Comparison of ENCODE assay signal across 11 cellular contexts in the genomic region with DNA sequence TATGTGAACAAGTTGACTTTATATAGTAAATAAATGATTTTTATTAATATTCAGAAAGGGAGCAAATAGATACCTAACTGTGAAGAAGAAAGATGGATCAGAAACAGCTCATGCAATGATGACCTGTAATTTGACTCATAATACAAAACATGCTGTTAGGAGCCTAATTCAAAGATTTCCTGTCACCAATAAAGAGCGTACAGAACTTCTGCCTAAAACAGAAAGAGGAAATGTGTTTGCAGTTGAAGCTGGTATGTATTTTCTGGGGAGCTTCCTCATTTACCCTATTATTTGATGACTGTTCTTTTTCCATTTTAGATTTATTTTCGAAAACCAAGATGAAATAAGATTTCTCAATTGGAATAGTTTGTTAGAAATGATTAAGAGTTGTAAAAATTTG. TPM values are rescaled to one million over a fixed set of nuclear protein-coding genes. Genes with fewer than 3 reads are reported as not detected.
DNase-seq lines count a peak whose midpoint lies in the region; ATAC-seq and TF ChIP-seq lines count a peak whose summit lies in the region.
"Had no signal": no experiment of that assay in that cellular context is flagged by ENCODE, and none has a peak within 500 bp of the region (broad histone marks: within the 10 kb centered on the region; RNA-seq: fewer than 3 reads in every experiment).

No MANE protein-coding gene starts in this region.

- H3K9me3 ChIP-seq in mucosa of descending colon = no peaks in the 10 kb centered on the region
- H3K9me3 ChIP-seq: left ventricle myocardium inferior, SJSA1 had no signal

- H3K27me3 Mint-ChIP-seq in GM23338 (ENCODE audit: insufficient read depth, low read depth, poor library complexity) = no peaks in the 10 kb centered on the region

- H3K27ac Mint-ChIP-seq in GM23338 = no peak overlapping the region

- no peaks in the 10 kb centered on the region for H3K27me3 ChIP-seq in GM23338 (ENCODE audit: insufficient read depth)
- H3K27me3 ChIP-seq: cardiac muscle cell, SJSA1 had no signal

- H4K20me1 ChIP-seq in GM23338 (replicated peaks; ENCODE audit: insufficient read depth) = no peaks in the 10 kb centered on the region

- no peak for TF ChIP-seq POLR2A in NB4 (IDR thresholded peaks at IDR 0.05; ENCODE audit: extremely low read depth, insufficient read length)

- intact Hi-C loops in mucosa of descending colon (cut with DNase I, micrococcal nuclease) = no loop called here
- intact Hi-C loops in posterior vena cava (cut with DNase I) = no loop called here

- peak; percentile 62 for ATAC-seq in GM18861 (IDR thresholded peaks at IDR 0.05; ENCODE audit: unreplicated experiment)
- peak; percentile 62 for ATAC-seq in HG02610 (IDR thresholded peaks at IDR 0.05; ENCODE audit: unreplicated experiment)
- ATAC-seq in mucosa of descending colon = peak; percentile 53
- ATAC-seq in GM23338 = no peak

- H3K36me3 Mint-ChIP-seq in GM23338 (ENCODE audit: low read depth) = peaks cover 25% of the 10 kb centered on the region; the same call in 2 of the 3 replicates

- no peaks in the 10 kb centered on the region for H3K9me3 Mint-ChIP-seq in GM23338

- peaks cover 8% of the 10 kb centered on the region for H3K79me2 ChIP-seq in GM23338 (replicated peaks; ENCODE audit: insufficient read depth)

- peaks cover 11% of the 10 kb centered on the region; the same call in 2 of the 3 replicates for H3K4me1 Mint-ChIP-seq in GM23338

- H3K4me1 ChIP-seq in mucosa of descending colon (ENCODE audit: low read depth) (no peaks in the 10 kb centered on the region), GM23338 (ENCODE audit: insufficient read depth) (peaks cover 16% of the 10 kb centered on the region)

- no peak overlapping the region for H3K4me2 ChIP-seq in GM23338

- H3K36me3 ChIP-seq in mucosa of descending colon (ENCODE audit: low read depth) (no peaks in the 10 kb centered on the region), GM23338 (ENCODE audit: insufficient read depth) (no peaks in the 10 kb centered on the region)

- H3K4me3 ChIP-seq in NB4 (ENCODE audit: low read depth, low read length) (no peak overlapping the region), mucosa of descending colon (no peak overlapping the region), GM23338 (no peak overlapping the region)
- H3K4me3 ChIP-seq: cardiac muscle cell, left ventricle myocardium inferior, SJSA1 had no signal

- H3K9me2 ChIP-seq in GM23338 (ENCODE audit: insufficient read depth) = no peaks in the 10 kb centered on the region

- no peak overlapping the region for H2AFZ ChIP-seq in GM23338

- no peak overlapping the region for H3K4me3 Mint-ChIP-seq in GM23338

- no peaks in the 10 kb centered on the region for H3F3A ChIP-seq in GM23338 (replicated peaks; ENCODE audit: low read depth)

- no peak overlapping the region for H3K27ac ChIP-seq in GM23338 (ENCODE audit: low read depth)
- H3K27ac ChIP-seq: cardiac muscle cell, left ventricle myocardium inferior, SJSA1 had no signal

- TF ChIP-seq CTCF in NB4 (IDR thresholded peaks at IDR 0.05; ENCODE audit: low read depth, low read length) = no peak
- no peak for TF ChIP-seq CTCF in mucosa of descending colon (IDR thresholded peaks at IDR 0.05)
- TF ChIP-seq CTCF in GM23338 (conservative IDR thresholded peaks at IDR 0.05; ENCODE audit: low read depth in 2 of 2) = no peak

- peak; percentile 68 for DNase-seq in NB4 (ENCODE audit: low read depth)
- no peak for DNase-seq in mucosa of descending colon
- DNase-seq in stimulated activated naive CD4-positive, alpha-beta T cell treated with Interleukin-2 at 50 U/mL for 16 hours (lab: John Stamatoyannopoulos, UW) = no peak
- no peak for DNase-seq in GM23338 (ENCODE audit: low spot score)
- no peak for DNase-seq in NCI-H1092 treated with DMSO at 0.1 percent for 48 hours (lab: John Stamatoyannopoulos, UW)
- no peak for DNase-seq in posterior vena cava (ENCODE audit: low spot score)
- DNase-seq: left ventricle myocardium inferior had no signal

TF ChIP-seq in GM23338, 12 proteins besides CTCF, POLR2A, EP300 and RAD21 (continues in another document):
- TF ChIP-seq NANOG (IDR thresholded peaks at IDR 0.05; ENCODE audit: borderline replicate concordance) = no peak
- TF ChIP-seq, protein P1, sequence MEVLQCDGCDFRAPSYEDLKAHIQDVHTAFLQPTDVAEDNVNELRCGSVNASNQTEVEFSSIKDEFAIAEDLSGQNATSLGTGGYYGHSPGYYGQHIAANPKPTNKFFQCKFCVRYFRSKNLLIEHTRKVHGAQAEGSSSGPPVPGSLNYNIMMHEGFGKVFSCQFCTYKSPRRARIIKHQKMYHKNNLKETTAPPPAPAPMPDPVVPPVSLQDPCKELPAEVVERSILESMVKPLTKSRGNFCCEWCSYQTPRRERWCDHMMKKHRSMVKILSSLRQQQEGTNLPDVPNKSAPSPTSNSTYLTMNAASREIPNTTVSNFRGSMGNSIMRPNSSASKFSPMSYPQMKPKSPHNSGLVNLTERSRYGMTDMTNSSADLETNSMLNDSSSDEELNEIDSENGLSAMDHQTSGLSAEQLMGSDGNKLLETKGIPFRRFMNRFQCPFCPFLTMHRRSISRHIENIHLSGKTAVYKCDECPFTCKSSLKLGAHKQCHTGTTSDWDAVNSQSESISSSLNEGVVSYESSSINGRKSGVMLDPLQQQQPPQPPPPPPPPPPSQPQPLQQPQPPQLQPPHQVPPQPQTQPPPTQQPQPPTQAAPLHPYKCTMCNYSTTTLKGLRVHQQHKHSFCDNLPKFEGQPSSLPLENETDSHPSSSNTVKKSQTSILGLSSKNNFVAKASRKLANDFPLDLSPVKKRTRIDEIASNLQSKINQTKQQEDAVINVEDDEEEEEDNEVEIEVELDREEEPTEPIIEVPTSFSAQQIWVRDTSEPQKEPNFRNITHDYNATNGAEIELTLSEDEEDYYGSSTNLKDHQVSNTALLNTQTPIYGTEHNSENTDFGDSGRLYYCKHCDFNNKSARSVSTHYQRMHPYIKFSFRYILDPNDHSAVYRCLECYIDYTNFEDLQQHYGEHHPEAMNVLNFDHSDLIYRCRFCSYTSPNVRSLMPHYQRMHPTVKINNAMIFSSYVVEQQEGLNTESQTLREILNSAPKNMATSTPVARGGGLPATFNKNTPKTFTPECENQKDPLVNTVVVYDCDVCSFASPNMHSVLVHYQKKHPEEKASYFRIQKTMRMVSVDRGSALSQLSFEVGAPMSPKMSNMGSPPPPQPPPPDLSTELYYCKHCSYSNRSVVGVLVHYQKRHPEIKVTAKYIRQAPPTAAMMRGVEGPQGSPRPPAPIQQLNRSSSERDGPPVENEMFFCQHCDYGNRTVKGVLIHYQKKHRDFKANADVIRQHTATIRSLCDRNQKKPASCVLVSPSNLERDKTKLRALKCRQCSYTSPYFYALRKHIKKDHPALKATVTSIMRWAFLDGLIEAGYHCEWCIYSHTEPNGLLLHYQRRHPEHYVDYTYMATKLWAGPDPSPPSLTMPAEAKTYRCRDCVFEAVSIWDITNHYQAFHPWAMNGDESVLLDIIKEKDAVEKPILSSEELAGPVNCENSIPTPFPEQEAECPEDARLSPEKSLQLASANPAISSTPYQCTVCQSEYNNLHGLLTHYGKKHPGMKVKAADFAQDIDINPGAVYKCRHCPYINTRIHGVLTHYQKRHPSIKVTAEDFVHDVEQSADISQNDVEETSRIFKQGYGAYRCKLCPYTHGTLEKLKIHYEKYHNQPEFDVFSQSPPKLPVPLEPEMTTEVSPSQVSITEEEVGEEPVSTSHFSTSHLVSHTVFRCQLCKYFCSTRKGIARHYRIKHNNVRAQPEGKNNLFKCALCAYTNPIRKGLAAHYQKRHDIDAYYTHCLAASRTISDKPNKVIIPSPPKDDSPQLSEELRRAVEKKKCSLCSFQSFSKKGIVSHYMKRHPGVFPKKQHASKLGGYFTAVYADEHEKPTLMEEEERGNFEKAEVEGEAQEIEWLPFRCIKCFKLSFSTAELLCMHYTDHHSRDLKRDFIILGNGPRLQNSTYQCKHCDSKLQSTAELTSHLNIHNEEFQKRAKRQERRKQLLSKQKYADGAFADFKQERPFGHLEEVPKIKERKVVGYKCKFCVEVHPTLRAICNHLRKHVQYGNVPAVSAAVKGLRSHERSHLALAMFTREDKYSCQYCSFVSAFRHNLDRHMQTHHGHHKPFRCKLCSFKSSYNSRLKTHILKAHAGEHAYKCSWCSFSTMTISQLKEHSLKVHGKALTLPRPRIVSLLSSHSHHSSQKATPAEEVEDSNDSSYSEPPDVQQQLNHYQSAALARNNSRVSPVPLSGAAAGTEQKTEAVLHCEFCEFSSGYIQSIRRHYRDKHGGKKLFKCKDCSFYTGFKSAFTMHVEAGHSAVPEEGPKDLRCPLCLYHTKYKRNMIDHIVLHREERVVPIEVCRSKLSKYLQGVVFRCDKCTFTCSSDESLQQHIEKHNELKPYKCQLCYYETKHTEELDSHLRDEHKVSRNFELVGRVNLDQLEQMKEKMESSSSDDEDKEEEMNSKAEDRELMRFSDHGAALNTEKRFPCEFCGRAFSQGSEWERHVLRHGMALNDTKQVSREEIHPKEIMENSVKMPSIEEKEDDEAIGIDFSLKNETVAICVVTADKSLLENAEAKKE (CRISPR knock-in tag; IDR thresholded peaks at IDR 0.05) = no peak
- no peak for TF ChIP-seq ZNF331 (CRISPR knock-in tag; IDR thresholded peaks at IDR 0.05; ENCODE audit: low read depth)
- no peak for TF ChIP-seq STAT1 (IDR thresholded peaks at IDR 0.05; ENCODE audit: unreplicated experiment)
- TF ChIP-seq, protein P2, sequence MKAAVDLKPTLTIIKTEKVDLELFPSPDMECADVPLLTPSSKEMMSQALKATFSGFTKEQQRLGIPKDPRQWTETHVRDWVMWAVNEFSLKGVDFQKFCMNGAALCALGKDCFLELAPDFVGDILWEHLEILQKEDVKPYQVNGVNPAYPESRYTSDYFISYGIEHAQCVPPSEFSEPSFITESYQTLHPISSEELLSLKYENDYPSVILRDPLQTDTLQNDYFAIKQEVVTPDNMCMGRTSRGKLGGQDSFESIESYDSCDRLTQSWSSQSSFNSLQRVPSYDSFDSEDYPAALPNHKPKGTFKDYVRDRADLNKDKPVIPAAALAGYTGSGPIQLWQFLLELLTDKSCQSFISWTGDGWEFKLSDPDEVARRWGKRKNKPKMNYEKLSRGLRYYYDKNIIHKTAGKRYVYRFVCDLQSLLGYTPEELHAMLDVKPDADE (IDR thresholded peaks at IDR 0.05) = no peak
- TF ChIP-seq EZH2 (IDR thresholded peaks at IDR 0.05; ENCODE audit: low read depth, unreplicated experiment) = no peak
- TF ChIP-seq EZH2phosphoT487 (IDR thresholded peaks at IDR 0.05; ENCODE audit: unreplicated experiment) = no peak
- no peak for TF ChIP-seq POLR2AphosphoS5 (IDR thresholded peaks at IDR 0.05; ENCODE audit: low read depth)

RNA-seq across cellular contexts. Expression of a gene that starts 11.4 kb away (rescaled TPM):
- total RNA-seq in mucosa of descending colon = 10 to 100 TPM; 19.3 to 23.5 (median 22.4) TPM
- 28.5 and 33.9 TPM in 2 replicates for total RNA-seq in GM23338 (2014; rRNA removed; shearing (Covaris generic))
- 15.7 and 19.9 TPM in 2 replicates for polyA plus RNA-seq in GM23338 (2016; fragmentation: Nextera tagmentation; extraction: Ambion mirVana)
- total RNA-seq in posterior vena cava = 10 to 100 TPM; 20.9 to 23.0 TPM

RNA-seq across cellular contexts. Expression of a gene that starts 36.7 kb away (rescaled TPM):
- total RNA-seq in mucosa of descending colon = 1 to 10 TPM; 1.5 to 7.4 (median 4.4) TPM
- 10.1 and 10.3 TPM in 2 replicates for total RNA-seq in GM23338 (2014; rRNA removed; shearing (Covaris generic))
- polyA plus RNA-seq in GM23338 (2016; fragmentation: Nextera tagmentation; extraction: Ambion mirVana) = 2.7 and 3.8 TPM in 2 replicates
- 10 to 100 TPM; 12.3 to 14.6 TPM for total RNA-seq in posterior vena cava
